17 cellular contexts compared by ENCODE assay signal in genomic region chr12:41061189-41061588, GRCh38.
"Had no signal": no experiment of that assay in that cellular context is flagged by ENCODE, and none has a peak within 500 bp of the region (broad histone marks: within the 10 kb centered on the region; RNA-seq: fewer than 3 reads in every experiment).

No MANE protein-coding gene starts in this region.

- H3K27ac ChIP-seq: breast epithelium, epithelial cell of prostate, lower lobe of right lung, transverse colon had no signal

- DNase-seq: activated CD4-positive, alpha-beta T cell treated with anti-CD3 and anti-CD28 coated beads, Interleukin-2, amount 10 ng/mL, durations not matched to agents 7 days and 5 days; activated CD4-positive, CD25-positive, alpha-beta regulatory T cell; activated CD8-positive, alpha-beta memory T cell treated with anti-CD3 and anti-CD28 coated beads, Interleukin-2, amount 50 U/mL, for 48 hours; activated gamma-delta T cell treated with Interleukin-2 at 50 U/mL for 16 hours; activated naive CD8-positive, alpha-beta T cell treated with anti-CD3 and anti-CD28 coated beads, Interleukin-2, amount 10 ng/mL, durations not matched to agents 7 days and 5 days; foreskin melanocyte; head of caudate nucleus; immature natural killer cell; lower lobe of right lung; midbrain; stimulated activated CD4-positive, alpha-beta T cell treated with anti-CD3 and anti-CD28 coated beads, Interleukin-12 subunit alpha, Interleukin-12 subunit beta, amount 100 ng/mL, for 4 hours; stimulated activated CD4-positive, alpha-beta T cell treated with anti-CD3 and anti-CD28 coated beads, Interleukin-2, amount 100 ng/mL, for 24 hours; SW 1271; transverse colon had no signal

- H3K9me3 ChIP-seq: breast epithelium, lower lobe of right lung, transverse colon had no signal

- ATAC-seq: lower lobe of right lung; stimulated activated effector memory CD8-positive, alpha-beta T cell treated with anti-CD3 and anti-CD28 coated beads, Interleukin-12 subunit alpha, Interleukin-12 subunit beta, amount 100 ng/mL, for 72 hours had no signal

- H3K4me3 ChIP-seq: breast epithelium, lower lobe of right lung, transverse colon had no signal

- H3K36me3 ChIP-seq: breast epithelium, lower lobe of right lung, transverse colon had no signal

- H3K27me3 ChIP-seq: breast epithelium, transverse colon had no signal

- H3K4me1 ChIP-seq: breast epithelium, lower lobe of right lung, transverse colon had no signal
